ENCODE assay signal across 15 cellular contexts in the genomic region with DNA sequence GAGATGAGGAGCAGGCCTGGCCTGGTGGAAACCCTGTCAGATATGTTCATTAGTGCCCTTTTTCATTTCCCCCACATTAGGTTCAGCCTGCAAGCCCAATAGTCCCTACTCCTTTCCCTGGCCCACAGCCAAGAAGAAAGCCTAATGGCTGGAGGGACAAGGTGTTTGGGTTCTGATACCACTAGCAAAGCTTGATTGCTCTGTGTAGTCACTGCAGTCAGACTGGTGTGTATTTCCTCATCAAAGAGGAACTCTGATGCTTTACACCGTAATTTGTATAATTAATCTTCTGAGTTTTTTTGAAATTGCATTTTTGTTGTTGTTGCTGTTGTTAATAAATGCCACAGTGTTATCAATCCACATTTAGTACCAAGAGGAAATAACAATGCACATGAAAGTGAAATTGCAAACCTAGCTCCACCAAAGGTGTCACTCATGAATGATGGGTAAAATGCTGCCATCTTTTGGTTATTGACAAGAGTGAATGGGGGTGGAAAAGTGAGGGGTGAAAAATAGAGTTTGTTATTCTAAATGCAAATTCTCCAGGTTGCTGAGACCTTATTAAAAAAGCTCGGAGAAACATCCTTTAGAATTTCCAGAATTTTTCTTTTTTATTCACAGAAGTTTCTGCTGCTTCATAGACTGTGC.
DNase-seq lines count a peak whose midpoint lies in the region; ATAC-seq and TF ChIP-seq lines count a peak whose summit lies in the region.
"Had no signal": no experiment of that assay in that cellular context is flagged by ENCODE, and none has a peak within 500 bp of the region (broad histone marks: within the 10 kb centered on the region; RNA-seq: fewer than 3 reads in every experiment).

No MANE protein-coding gene starts in this region.

- peak; percentile 35 for TF ChIP-seq CTCF in LNCaP clone FGC (IDR thresholded peaks at IDR 0.05; ENCODE audit: control insufficient read depth, extremely low read depth, insufficient read depth)

- no peaks in the 10 kb centered on the region for H3K36me3 ChIP-seq in H7 (replicated peaks; ENCODE audit: control insufficient read depth, insufficient read depth, low read length)
- H3K36me3 ChIP-seq: adrenal gland, heart left ventricle had no signal

- H3K27me3 ChIP-seq in H7 (ENCODE audit: control insufficient read depth, insufficient read depth, low read length): no peaks in the 10 kb centered on the region
- H3K27me3 ChIP-seq: adrenal gland, heart left ventricle had no signal

- ATAC-seq in GM21723 (IDR thresholded peaks at IDR 0.05; ENCODE audit: unreplicated experiment): peak; percentile 66
- ATAC-seq: activated CD4-positive, alpha-beta T cell treated with anti-CD3 and anti-CD28 coated beads for 36 hours; heart left ventricle; T-cell had no signal

- H3K4me3 ChIP-seq in LNCaP clone FGC (ENCODE audit: low read depth, low read length) (no peak overlapping the region), H7 (ENCODE audit: insufficient read depth, low read depth, low read length) (no peak overlapping the region)
- H3K4me3 ChIP-seq: adrenal gland, heart left ventricle, skin epidermis had no signal

- DNase-seq in NCI-H146 (lab: John Stamatoyannopoulos, UW): peak; percentile 31
- no peak for DNase-seq in NCI-H146 treated with DMSO at 0.1 percent for 48 hours (lab: John Stamatoyannopoulos, UW; ENCODE audit: unreplicated experiment)
- DNase-seq in LNCaP clone FGC (ENCODE audit: low read depth): no peak
- peak; percentile 32 for DNase-seq in inferior parietal cortex (ENCODE audit: extremely low spot score)
- DNase-seq in activated naive CD4-positive, alpha-beta T cell treated with anti-CD3 and anti-CD28 coated beads, Interleukin-2, amount 50 U/mL, for 16 hours: no peak
- DNase-seq in stimulated activated CD4-positive, alpha-beta T cell treated with anti-CD3 and anti-CD28 coated beads, Interleukin-15, amount 100 ng/mL, for 24 hours: no peak
- no peak for DNase-seq in H7
- DNase-seq: activated CD4-positive, alpha-beta T cell treated with anti-CD3 and anti-CD28 coated beads for 36 hours; activated T-cell treated with anti-CD3 and anti-CD28 coated beads, Interleukin-2, amount 50 U/mL, for 1 hour; adrenal gland; erythroblast; heart left ventricle; T-cell had no signal

Comparison
In these comparisons a context has a peak if more than half of its experiments do, and no peak if none do; other contexts are left out.
1. DNase-seq: peak in NCI-H146 (single experiment) and inferior parietal cortex (single experiment); none in NCI-H146 treated with DMSO at 0.1 percent for 48 hours (single experiment), LNCaP clone FGC (single experiment), activated naive CD4-positive, alpha-beta T cell treated with anti-CD3 and anti-CD28 coated beads, Interleukin-2, amount 50 U/mL, for 16 hours (single experiment), stimulated activated CD4-positive, alpha-beta T cell treated with anti-CD3 and anti-CD28 coated beads, Interleukin-15, amount 100 ng/mL, for 24 hours (single experiment) and H7 (single experiment).